In the genomic region with DNA sequence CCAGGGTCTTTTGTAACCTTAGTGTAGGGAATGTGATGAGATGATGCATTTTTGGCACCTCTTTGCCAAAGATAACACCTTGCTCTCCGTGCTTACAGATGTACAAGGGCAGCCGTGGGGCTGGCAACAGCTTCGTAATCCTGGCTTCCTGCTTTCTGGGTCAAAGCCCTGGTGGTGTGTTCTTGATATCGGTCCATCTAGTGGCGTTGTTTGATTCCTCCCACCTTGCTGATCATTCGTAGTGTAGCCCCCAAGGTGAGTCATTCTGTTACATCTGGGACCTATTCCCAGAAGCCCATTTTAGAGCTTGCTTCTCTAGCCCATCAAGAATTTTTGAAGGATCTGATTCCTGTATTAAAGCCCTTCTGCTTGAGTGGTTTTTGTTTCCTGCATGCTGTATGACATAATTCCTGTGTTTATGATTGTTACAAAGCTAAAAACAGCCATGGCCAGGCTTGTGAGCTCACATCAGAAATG, we compare ENCODE assay signal across 10 cellular contexts. TPM values are rescaled to one million over a fixed set of nuclear protein-coding genes. Genes with fewer than 3 reads are reported as not detected.
DNase-seq lines count a peak whose midpoint lies in the region; ATAC-seq, FAIRE-seq and TF ChIP-seq lines count a peak whose summit lies in the region.
"Had no signal": no experiment of that assay in that cellular context is flagged by ENCODE, and none has a peak within 500 bp of the region (broad histone marks: within the 10 kb centered on the region; RNA-seq: fewer than 3 reads in every experiment).

No MANE protein-coding gene starts in this region.

- TF ChIP-seq EP300 in esophagus muscularis mucosa (IDR thresholded peaks at IDR 0.05) = no peak

- H3K4me1 ChIP-seq in kidney (ENCODE audit: control insufficient read depth in 1 of 2, insufficient read depth in 1 of 2, low read depth in 1 of 2, low read length in 2 of 2) (peaks cover 7 to 8% of the 10 kb centered on the region in 2 donors), testis (peaks cover 26% of the 10 kb centered on the region), esophagus muscularis mucosa (peaks cover 3 to 33% (median 7%) of the 10 kb centered on the region in 4 donors)

- H3K36me3 Mint-ChIP-seq in activated CD4-positive, alpha-beta T cell treated with anti-CD3 and anti-CD28 coated beads, Interleukin-2, amount 10 ng/mL, durations not matched to agents 24 days and 14 days (ENCODE audit: low read depth) = peaks cover 2% of the 10 kb centered on the region
- H3K36me3 Mint-ChIP-seq in activated CD8-positive, alpha-beta T cell treated with anti-CD3 and anti-CD28 coated beads, Interleukin-2, amount 10 ng/mL, durations not matched to agents 7 days and 5 days (ENCODE audit: low read depth) = peaks cover 15% of the 10 kb centered on the region

- H3K9me3 Mint-ChIP-seq in activated CD4-positive, alpha-beta T cell treated with anti-CD3 and anti-CD28 coated beads, Interleukin-2, amount 10 ng/mL, durations not matched to agents 24 days and 14 days = peaks cover 5% of the 10 kb centered on the region
- no peaks in the 10 kb centered on the region for H3K9me3 Mint-ChIP-seq in activated CD8-positive, alpha-beta T cell treated with anti-CD3 and anti-CD28 coated beads, Interleukin-2, amount 10 ng/mL, durations not matched to agents 7 days and 5 days (ENCODE audit: insufficient read depth)

- H3K27ac ChIP-seq in kidney (ENCODE audit: low read depth in 2 of 2, low read length in 2 of 2) = peak overlapping the region; percentile 13
- H3K27ac ChIP-seq in testis = peak overlapping the region; percentile 49 to 94
- H3K27ac ChIP-seq in esophagus muscularis mucosa (replicated peaks in 1 of 4) = no peak overlapping the region

- no peak for FAIRE-seq in kidney (lab: Jason Lieb, UNC)

- H3K4me3 ChIP-seq in kidney (ENCODE audit: low read length in 2 of 2) = no peak overlapping the region
- no peak overlapping the region for H3K4me3 ChIP-seq in testis
- H3K4me3 ChIP-seq in esophagus muscularis mucosa = no peak overlapping the region

- TF ChIP-seq CTCF in kidney (IDR thresholded peaks at IDR 0.05; ENCODE audit: borderline replicate concordance, extremely low read depth, insufficient read depth) (no peak), testis (IDR thresholded peaks at IDR 0.05) (no peak), esophagus muscularis mucosa (IDR thresholded peaks at IDR 0.05) (no peak)

- H3K27me3 Mint-ChIP-seq in activated CD4-positive, alpha-beta T cell treated with anti-CD3 and anti-CD28 coated beads, Interleukin-2, amount 10 ng/mL, durations not matched to agents 24 days and 14 days = no peaks in the 10 kb centered on the region
- H3K27me3 Mint-ChIP-seq in activated CD8-positive, alpha-beta T cell treated with anti-CD3 and anti-CD28 coated beads, Interleukin-2, amount 10 ng/mL, durations not matched to agents 7 days and 5 days (ENCODE audit: low read depth) = no peaks in the 10 kb centered on the region

- peaks cover 31% of the 10 kb centered on the region for H3K4me1 Mint-ChIP-seq in activated CD4-positive, alpha-beta T cell treated with anti-CD3 and anti-CD28 coated beads, Interleukin-2, amount 10 ng/mL, durations not matched to agents 24 days and 14 days
- peaks cover 41% of the 10 kb centered on the region for H3K4me1 Mint-ChIP-seq in activated CD8-positive, alpha-beta T cell treated with anti-CD3 and anti-CD28 coated beads, Interleukin-2, amount 10 ng/mL, durations not matched to agents 7 days and 5 days (ENCODE audit: low read depth)

- no peak for TF ChIP-seq POLR2A in testis (IDR thresholded peaks at IDR 0.05)
- no peak for TF ChIP-seq POLR2A in esophagus muscularis mucosa (IDR thresholded peaks at IDR 0.05; ENCODE audit: low read depth)

- WGBS in testis, 2 donors = 35 to 49% methylated on average over 6 of the region's 6 CpGs
- 29% methylated on average over 6 of the region's 6 CpGs for WGBS in esophagus muscularis mucosa

- POLR2A ChIA-PET in activated CD8-positive, alpha-beta T cell treated with anti-CD3 and anti-CD28 coated beads, Interleukin-2, amount 10 ng/mL, durations not matched to agents 7 days and 5 days (lab: Charles Lee) = no interaction called here

- peak overlapping the region; percentile 78 for H3K27ac Mint-ChIP-seq in activated CD4-positive, alpha-beta T cell treated with anti-CD3 and anti-CD28 coated beads, Interleukin-2, amount 10 ng/mL, durations not matched to agents 24 days and 14 days
- peak overlapping the region; percentile 90 for H3K27ac Mint-ChIP-seq in activated CD8-positive, alpha-beta T cell treated with anti-CD3 and anti-CD28 coated beads, Interleukin-2, amount 10 ng/mL, durations not matched to agents 7 days and 5 days

- intact Hi-C loops in activated CD4-positive, alpha-beta T cell treated with anti-CD3 and anti-CD28 coated beads, Interleukin-2, amount 10 ng/mL, durations not matched to agents 24 days and 14 days (cut with micrococcal nuclease) = no loop called here
- intact Hi-C loops in kidney (cut with DNase I) = no loop called here
- intact Hi-C loops in testis (cut with DNase I; ENCODE audit: low total_unique reads) = no loop called here
- intact Hi-C loops in esophagus muscularis mucosa (cut with DNase I) = no loop called here

- H3K27me3 ChIP-seq in testis (no peaks in the 10 kb centered on the region), esophagus muscularis mucosa (no peaks in the 10 kb centered on the region)

- H3K4me3 Mint-ChIP-seq in activated CD4-positive, alpha-beta T cell treated with anti-CD3 and anti-CD28 coated beads, Interleukin-2, amount 10 ng/mL, durations not matched to agents 24 days and 14 days = peak overlapping the region; percentile 88
- peak overlapping the region; percentile 30 for H3K4me3 Mint-ChIP-seq in activated CD8-positive, alpha-beta T cell treated with anti-CD3 and anti-CD28 coated beads, Interleukin-2, amount 10 ng/mL, durations not matched to agents 7 days and 5 days

- H3K9me3 ChIP-seq in kidney (ENCODE audit: control insufficient read depth in 1 of 2, low read length in 2 of 2) = no peaks in the 10 kb centered on the region
- H3K9me3 ChIP-seq in testis = no peaks in the 10 kb centered on the region
- H3K9me3 ChIP-seq in esophagus muscularis mucosa = no peaks in the 10 kb centered on the region

- no peak for ATAC-seq in activated CD8-positive, alpha-beta T cell treated with anti-CD3 and anti-CD28 coated beads, Interleukin-2, amount 10 ng/mL, durations not matched to agents 7 days and 5 days

- H3K9ac ChIP-seq in kidney (ENCODE audit: low read length in 2 of 2) = peak overlapping the region; percentile 8 to 43

- CTCF ChIA-PET in activated CD8-positive, alpha-beta T cell treated with anti-CD3 and anti-CD28 coated beads, Interleukin-2, amount 10 ng/mL, durations not matched to agents 7 days and 5 days (lab: Charles Lee) = interaction anchor here (1.1 to 2.9 kb wide), 4 partner anchors 65 to 291 kb away, joined by 3 to 12 read pairs (median 6); no protein-coding TSS in a partner anchor

- DNase-seq in activated CD4-positive, alpha-beta T cell treated with anti-CD3 and anti-CD28 coated beads, Interleukin-2, amount 10 ng/mL, durations not matched to agents 24 days and 14 days = peak; percentile 65
- DNase-seq in activated CD4-positive, alpha-beta T cell treated with anti-CD3 and anti-CD28 coated beads, Interleukin-2, amount 50 U/mL, for 48 hours = no peak
- DNase-seq in activated CD8-positive, alpha-beta T cell treated with anti-CD3 and anti-CD28 coated beads, Interleukin-2, amount 10 ng/mL, durations not matched to agents 7 days and 5 days = no peak
- no peak for DNase-seq in kidney
- DNase-seq in testis = peak; percentile 19
- DNase-seq in esophagus muscularis mucosa (ENCODE audit: extremely low spot score) = no peak
- no peak for DNase-seq in NK-92 treated with Interleukin-12 subunit alpha and Interleukin-12 subunit beta, amount 100 ng/mL, for 24 hours (lab: John Stamatoyannopoulos, UW)
- no peak for DNase-seq in pons (ENCODE audit: low spot score)
- DNase-seq: ACHN, NCI-H345 had no signal

- no peaks in the 10 kb centered on the region for H3K36me3 ChIP-seq in kidney (ENCODE audit: control insufficient read depth in 1 of 2, insufficient read depth in 2 of 2, low read length in 2 of 2)
- no peaks in the 10 kb centered on the region for H3K36me3 ChIP-seq in testis (ENCODE audit: low read depth, missing control alignments)
- no peaks in the 10 kb centered on the region for H3K36me3 ChIP-seq in esophagus muscularis mucosa

RNA-seq across cellular contexts. Expression of a gene that starts 7.0 kb away (rescaled TPM):
- total RNA-seq in activated CD4-positive, alpha-beta T cell treated with anti-CD3 and anti-CD28 coated beads, Interleukin-2, amount 10 ng/mL, durations not matched to agents 24 days and 14 days = 432 and 438 TPM in 2 replicates
- total RNA-seq in activated CD8-positive, alpha-beta T cell treated with anti-CD3 and anti-CD28 coated beads, Interleukin-2, amount 10 ng/mL, durations not matched to agents 7 days and 5 days = 100 to 1,000 TPM; 243 to 246 TPM
- total RNA-seq in kidney (101 TPM), testis (100 to 1,000 TPM; 116 to 121 TPM), esophagus muscularis mucosa (100 to 1,000 TPM in 1 of 4 donors, 10 to 100 TPM in 3; 73.9 to 104 (median 85.4) TPM)
- polyA plus RNA-seq in kidney (ENCODE audit: insufficient read depth, low read depth, low replicate concordance) (119 TPM), testis (ENCODE audit: insufficient read depth, low read depth, low replicate concordance) (106 TPM)

RNA-seq across cellular contexts. Expression of a gene that starts 50.0 kb away (rescaled TPM):
- total RNA-seq in activated CD4-positive, alpha-beta T cell treated with anti-CD3 and anti-CD28 coated beads, Interleukin-2, amount 10 ng/mL, durations not matched to agents 24 days and 14 days = 4.0 and 4.3 TPM in 2 replicates
- 1 to 10 TPM; 3.4 to 4.4 TPM for total RNA-seq in activated CD8-positive, alpha-beta T cell treated with anti-CD3 and anti-CD28 coated beads, Interleukin-2, amount 10 ng/mL, durations not matched to agents 7 days and 5 days
- total RNA-seq in kidney = 12.7 TPM
- polyA plus RNA-seq in kidney (ENCODE audit: insufficient read depth, low read depth, low replicate concordance) = 5.4 TPM
- 10 to 100 TPM; 15.3 to 16.1 TPM for total RNA-seq in testis
- polyA plus RNA-seq in testis (ENCODE audit: insufficient read depth, low read depth, low replicate concordance) = 9.9 TPM
- total RNA-seq in esophagus muscularis mucosa = 1 to 10 TPM; 1.6 to 2.8 (median 1.9) TPM

RNA-seq across cellular contexts. Expression of a gene that starts 56.0 kb away (rescaled TPM):
- 45.7 and 46.7 TPM in 2 replicates for total RNA-seq in activated CD4-positive, alpha-beta T cell treated with anti-CD3 and anti-CD28 coated beads, Interleukin-2, amount 10 ng/mL, durations not matched to agents 24 days and 14 days
- 10 to 100 TPM; 31.8 to 33.7 TPM for total RNA-seq in activated CD8-positive, alpha-beta T cell treated with anti-CD3 and anti-CD28 coated beads, Interleukin-2, amount 10 ng/mL, durations not matched to agents 7 days and 5 days
- total RNA-seq in kidney (35.8 TPM), testis (10 to 100 TPM; 33.2 to 37.9 TPM), esophagus muscularis mucosa (10 to 100 TPM; 31.3 to 47.8 (median 38.7) TPM)
- polyA plus RNA-seq in kidney (ENCODE audit: insufficient read depth, low read depth, low replicate concordance) (17.8 TPM), testis (ENCODE audit: insufficient read depth, low read depth, low replicate concordance) (17.9 TPM)

Comparison
In these comparisons a context has a peak if more than half of its experiments do, and no peak if none do; other contexts are left out.
1. DNase-seq: peak in activated CD4-positive, alpha-beta T cell treated with anti-CD3 and anti-CD28 coated beads, Interleukin-2, amount 10 ng/mL, durations not matched to agents 24 days and 14 days (single experiment) and testis (single experiment); none in activated CD4-positive, alpha-beta T cell treated with anti-CD3 and anti-CD28 coated beads, Interleukin-2, amount 50 U/mL, for 48 hours (0 of 2), activated CD8-positive, alpha-beta T cell treated with anti-CD3 and anti-CD28 coated beads, Interleukin-2, amount 10 ng/mL, durations not matched to agents 7 days and 5 days (single experiment), kidney (single experiment), esophagus muscularis mucosa (single experiment), NK-92 treated with Interleukin-12 subunit alpha and Interleukin-12 subunit beta, amount 100 ng/mL, for 24 hours (single experiment) and pons (single experiment).
2. H3K27ac ChIP-seq: peak in kidney (2 of 2) and testis (2 of 2); none in esophagus muscularis mucosa (0 of 4).